ENCODE assay signal across 1 cellular context in the genomic region with DNA sequence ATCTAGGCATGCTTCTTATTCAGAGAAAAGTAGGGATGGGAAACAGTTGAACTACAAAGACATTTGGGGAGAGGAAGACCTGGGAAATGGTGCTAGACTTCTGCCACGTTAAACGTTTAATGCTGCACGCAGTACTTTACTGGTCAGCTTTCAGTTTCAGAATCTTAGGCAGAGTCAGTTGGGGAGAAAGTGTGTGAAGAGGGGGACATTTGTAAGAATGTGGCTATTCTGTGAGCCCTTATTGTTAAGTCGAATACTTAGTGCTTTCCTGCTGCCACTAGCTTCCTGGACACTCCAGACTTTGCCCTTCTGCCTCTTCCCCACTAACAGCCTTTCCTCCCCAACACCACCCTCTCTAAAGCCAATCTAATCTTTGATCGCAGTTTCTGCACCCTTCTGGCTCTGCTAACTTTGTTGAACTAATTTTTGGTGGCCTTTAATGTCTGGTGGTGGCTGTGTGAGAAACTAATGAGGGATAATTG.
TF ChIP-seq lines count a peak whose summit lies in the region.

No MANE protein-coding gene starts in this region.

TF ChIP-seq in K562, 482 proteins besides CTCF, POLR2A, EP300 and RAD21:
- TF ChIP-seq, protein P1, sequence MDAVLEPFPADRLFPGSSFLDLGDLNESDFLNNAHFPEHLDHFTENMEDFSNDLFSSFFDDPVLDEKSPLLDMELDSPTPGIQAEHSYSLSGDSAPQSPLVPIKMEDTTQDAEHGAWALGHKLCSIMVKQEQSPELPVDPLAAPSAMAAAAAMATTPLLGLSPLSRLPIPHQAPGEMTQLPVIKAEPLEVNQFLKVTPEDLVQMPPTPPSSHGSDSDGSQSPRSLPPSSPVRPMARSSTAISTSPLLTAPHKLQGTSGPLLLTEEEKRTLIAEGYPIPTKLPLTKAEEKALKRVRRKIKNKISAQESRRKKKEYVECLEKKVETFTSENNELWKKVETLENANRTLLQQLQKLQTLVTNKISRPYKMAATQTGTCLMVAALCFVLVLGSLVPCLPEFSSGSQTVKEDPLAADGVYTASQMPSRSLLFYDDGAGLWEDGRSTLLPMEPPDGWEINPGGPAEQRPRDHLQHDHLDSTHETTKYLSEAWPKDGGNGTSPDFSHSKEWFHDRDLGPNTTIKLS (IDR thresholded peaks at IDR 0.05; ENCODE audit: borderline replicate concordance, low read depth) = peak; percentile 25; the same call in 1 of the 2 replicates
- no peak for TF ChIP-seq PHB2 (IDR thresholded peaks at IDR 0.05; ENCODE audit: low read depth)
- TF ChIP-seq, protein P2, sequence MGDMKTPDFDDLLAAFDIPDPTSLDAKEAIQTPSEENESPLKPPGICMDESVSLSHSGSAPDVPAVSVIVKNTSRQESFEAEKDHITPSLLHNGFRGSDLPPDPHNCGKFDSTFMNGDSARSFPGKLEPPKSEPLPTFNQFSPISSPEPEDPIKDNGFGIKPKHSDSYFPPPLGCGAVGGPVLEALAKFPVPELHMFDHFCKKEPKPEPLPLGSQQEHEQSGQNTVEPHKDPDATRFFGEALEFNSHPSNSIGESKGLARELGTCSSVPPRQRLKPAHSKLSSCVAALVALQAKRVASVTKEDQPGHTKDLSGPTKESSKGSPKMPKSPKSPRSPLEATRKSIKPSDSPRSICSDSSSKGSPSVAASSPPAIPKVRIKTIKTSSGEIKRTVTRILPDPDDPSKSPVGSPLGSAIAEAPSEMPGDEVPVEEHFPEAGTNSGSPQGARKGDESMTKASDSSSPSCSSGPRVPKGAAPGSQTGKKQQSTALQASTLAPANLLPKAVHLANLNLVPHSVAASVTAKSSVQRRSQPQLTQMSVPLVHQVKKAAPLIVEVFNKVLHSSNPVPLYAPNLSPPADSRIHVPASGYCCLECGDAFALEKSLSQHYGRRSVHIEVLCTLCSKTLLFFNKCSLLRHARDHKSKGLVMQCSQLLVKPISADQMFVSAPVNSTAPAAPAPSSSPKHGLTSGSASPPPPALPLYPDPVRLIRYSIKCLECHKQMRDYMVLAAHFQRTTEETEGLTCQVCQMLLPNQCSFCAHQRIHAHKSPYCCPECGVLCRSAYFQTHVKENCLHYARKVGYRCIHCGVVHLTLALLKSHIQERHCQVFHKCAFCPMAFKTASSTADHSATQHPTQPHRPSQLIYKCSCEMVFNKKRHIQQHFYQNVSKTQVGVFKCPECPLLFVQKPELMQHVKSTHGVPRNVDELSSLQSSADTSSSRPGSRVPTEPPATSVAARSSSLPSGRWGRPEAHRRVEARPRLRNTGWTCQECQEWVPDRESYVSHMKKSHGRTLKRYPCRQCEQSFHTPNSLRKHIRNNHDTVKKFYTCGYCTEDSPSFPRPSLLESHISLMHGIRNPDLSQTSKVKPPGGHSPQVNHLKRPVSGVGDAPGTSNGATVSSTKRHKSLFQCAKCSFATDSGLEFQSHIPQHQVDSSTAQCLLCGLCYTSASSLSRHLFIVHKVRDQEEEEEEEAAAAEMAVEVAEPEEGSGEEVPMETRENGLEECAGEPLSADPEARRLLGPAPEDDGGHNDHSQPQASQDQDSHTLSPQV (IDR thresholded peaks at IDR 0.05) = 0 out of 2 replicates have a peak, but pooled peaks have one; percentile 59
- TF ChIP-seq ARID1B (IDR thresholded peaks at IDR 0.05) = peak; percentile 30; the same call in 1 of the 2 replicates
- TF ChIP-seq GATA2 (CRISPR knock-in tag; IDR thresholded peaks at IDR 0.05) = no peak
- TF ChIP-seq, protein P3, sequence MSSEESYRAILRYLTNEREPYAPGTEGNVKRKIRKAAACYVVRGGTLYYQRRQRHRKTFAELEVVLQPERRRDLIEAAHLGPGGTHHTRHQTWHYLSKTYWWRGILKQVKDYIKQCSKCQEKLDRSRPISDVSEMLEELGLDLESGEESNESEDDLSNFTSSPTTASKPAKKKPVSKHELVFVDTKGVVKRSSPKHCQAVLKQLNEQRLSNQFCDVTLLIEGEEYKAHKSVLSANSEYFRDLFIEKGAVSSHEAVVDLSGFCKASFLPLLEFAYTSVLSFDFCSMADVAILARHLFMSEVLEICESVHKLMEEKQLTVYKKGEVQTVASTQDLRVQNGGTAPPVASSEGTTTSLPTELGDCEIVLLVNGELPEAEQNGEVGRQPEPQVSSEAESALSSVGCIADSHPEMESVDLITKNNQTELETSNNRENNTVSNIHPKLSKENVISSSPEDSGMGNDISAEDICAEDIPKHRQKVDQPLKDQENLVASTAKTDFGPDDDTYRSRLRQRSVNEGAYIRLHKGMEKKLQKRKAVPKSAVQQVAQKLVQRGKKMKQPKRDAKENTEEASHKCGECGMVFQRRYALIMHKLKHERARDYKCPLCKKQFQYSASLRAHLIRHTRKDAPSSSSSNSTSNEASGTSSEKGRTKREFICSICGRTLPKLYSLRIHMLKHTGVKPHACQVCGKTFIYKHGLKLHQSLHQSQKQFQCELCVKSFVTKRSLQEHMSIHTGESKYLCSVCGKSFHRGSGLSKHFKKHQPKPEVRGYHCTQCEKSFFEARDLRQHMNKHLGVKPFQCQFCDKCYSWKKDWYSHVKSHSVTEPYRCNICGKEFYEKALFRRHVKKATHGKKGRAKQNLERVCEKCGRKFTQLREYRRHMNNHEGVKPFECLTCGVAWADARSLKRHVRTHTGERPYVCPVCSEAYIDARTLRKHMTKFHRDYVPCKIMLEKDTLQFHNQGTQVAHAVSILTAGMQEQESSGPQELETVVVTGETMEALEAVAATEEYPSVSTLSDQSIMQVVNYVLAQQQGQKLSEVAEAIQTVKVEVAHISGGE (CRISPR knock-in tag; IDR thresholded peaks at IDR 0.05) = peak in 1 of 3 experiments; percentile 24; a peak in 1 of 6 replicates
- TF ChIP-seq RBBP5 (IDR thresholded peaks at IDR 0.05; ENCODE audit: borderline replicate concordance, insufficient read depth, low read length, poor library complexity, severe bottlenecking) = no peak
- no peak for TF ChIP-seq EHMT2 (IDR thresholded peaks at IDR 0.05)
- TF ChIP-seq L3MBTL2 (IDR thresholded peaks at IDR 0.05) = 0 out of 2 replicates have a peak, but pooled peaks have one; percentile 4
- peak; percentile 18; the same call in 1 of the 2 replicates for TF ChIP-seq MTA2 (IDR thresholded peaks at IDR 0.05; ENCODE audit: low read depth)
TF ChIP-seq in K562: peak in this region for 6.
